23 cellular contexts compared by ENCODE assay signal in the genomic region with DNA sequence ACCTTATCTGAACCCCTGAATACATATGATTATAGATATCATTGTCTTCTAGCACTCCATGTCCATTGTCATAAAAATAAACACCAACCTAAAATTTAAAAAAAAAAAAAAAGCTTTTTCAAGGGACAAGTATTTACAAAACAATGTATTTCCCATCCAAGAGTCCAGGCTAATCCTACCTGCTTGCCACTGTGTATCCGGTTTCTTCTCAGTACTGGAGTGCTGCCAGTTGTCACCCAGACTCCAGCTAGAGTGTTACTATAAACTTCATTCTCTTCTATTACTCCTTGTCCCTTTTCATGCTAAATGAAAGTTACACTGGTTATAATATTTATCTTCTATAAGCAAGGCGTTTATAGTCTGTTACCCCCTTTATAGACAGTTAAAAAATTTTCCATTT.
"Had no signal": no experiment of that assay in that cellular context is flagged by ENCODE, and none has a peak within 500 bp of the region (broad histone marks: within the 10 kb centered on the region; RNA-seq: fewer than 3 reads in every experiment).

No MANE protein-coding gene starts in this region.

- H3K4me3 Mint-ChIP-seq: activated CD4-positive, alpha-beta memory T cell treated with anti-CD3 and anti-CD28 coated beads for 36 hours; activated CD4-positive, alpha-beta T cell treated with anti-CD3 and anti-CD28 coated beads, Interleukin-2, amount 10 ng/mL, durations not matched to agents 7 days and 5 days; activated naive CD4-positive, alpha-beta T cell treated with anti-CD3 and anti-CD28 coated beads, Interleukin-2, amount 10 ng/mL, durations not matched to agents 7 days and 5 days; activated naive CD8-positive, alpha-beta T cell treated with anti-CD3 and anti-CD28 coated beads for 36 hours had no signal

- H3K4me1 ChIP-seq: Peyer's patch, SJCRH30 had no signal

- DNase-seq: activated CD4-positive, alpha-beta memory T cell treated with anti-CD3 and anti-CD28 coated beads for 36 hours; activated CD4-positive, alpha-beta T cell treated with anti-CD3 and anti-CD28 coated beads, Interleukin-2, amount 10 ng/mL, durations not matched to agents 7 days and 5 days; activated CD4-positive, CD25-positive, alpha-beta regulatory T cell; activated CD8-positive, alpha-beta memory T cell treated with anti-CD3 and anti-CD28 coated beads for 24 hours; activated gamma-delta T cell treated with Interleukin-2 at 50 U/mL for 16 hours; activated naive CD4-positive, alpha-beta T cell treated with anti-CD3 and anti-CD28 coated beads, Interleukin-2, amount 10 ng/mL, durations not matched to agents 7 days and 5 days; activated naive CD8-positive, alpha-beta T cell treated with anti-CD3 and anti-CD28 coated beads for 36 hours; activated T-cell treated with anti-CD3 and anti-CD28 coated beads, Interleukin-2, amount 50 U/mL, for 48 hours; NCI-H146; NCI-H187 treated with DMSO at 0.1 percent for 48 hours; NCI-H2171; NCI-H345; NCI-H510A; NCI-H526 treated with DMSO at 0.1 percent for 48 hours; NCI-H82; Peyer's patch; Right ventricle myocardium superior; SJCRH30; T-helper 2 cell; T1000 had no signal

- H3K27ac ChIP-seq: Peyer's patch, RWPE1, SJCRH30, VCaP had no signal

- H3K27ac Mint-ChIP-seq: activated CD4-positive, alpha-beta T cell treated with anti-CD3 and anti-CD28 coated beads, Interleukin-2, amount 10 ng/mL, durations not matched to agents 7 days and 5 days had no signal

- H3K4me1 Mint-ChIP-seq: activated CD4-positive, alpha-beta T cell treated with anti-CD3 and anti-CD28 coated beads, Interleukin-2, amount 10 ng/mL, durations not matched to agents 7 days and 5 days; activated naive CD4-positive, alpha-beta T cell treated with anti-CD3 and anti-CD28 coated beads, Interleukin-2, amount 10 ng/mL, durations not matched to agents 7 days and 5 days; activated naive CD8-positive, alpha-beta T cell treated with anti-CD3 and anti-CD28 coated beads for 36 hours had no signal

- H3K27me3 ChIP-seq: Peyer's patch, SJCRH30 had no signal

- H3K9me3 Mint-ChIP-seq: activated CD4-positive, alpha-beta memory T cell treated with anti-CD3 and anti-CD28 coated beads for 36 hours; activated CD4-positive, alpha-beta T cell treated with anti-CD3 and anti-CD28 coated beads, Interleukin-2, amount 10 ng/mL, durations not matched to agents 7 days and 5 days; activated naive CD4-positive, alpha-beta T cell treated with anti-CD3 and anti-CD28 coated beads, Interleukin-2, amount 10 ng/mL, durations not matched to agents 7 days and 5 days; activated naive CD8-positive, alpha-beta T cell treated with anti-CD3 and anti-CD28 coated beads for 36 hours; activated T-helper 2 cell treated with anti-CD3 and anti-CD28 coated beads, Interferon-gamma antibody, Interleukin-2, Interleukin-4, amounts not matched to agents 10 μg/mL and 5 μg/mL and 100 μg/mL, durations not matched to agents 14 hours and 24 hours and 36 hours had no signal

- H3K27me3 Mint-ChIP-seq: activated CD4-positive, alpha-beta memory T cell treated with anti-CD3 and anti-CD28 coated beads for 36 hours; activated CD4-positive, alpha-beta T cell treated with anti-CD3 and anti-CD28 coated beads, Interleukin-2, amount 10 ng/mL, durations not matched to agents 7 days and 5 days; activated naive CD4-positive, alpha-beta T cell treated with anti-CD3 and anti-CD28 coated beads, Interleukin-2, amount 10 ng/mL, durations not matched to agents 7 days and 5 days; activated naive CD8-positive, alpha-beta T cell treated with anti-CD3 and anti-CD28 coated beads for 36 hours had no signal

- H3K9me3 ChIP-seq: Peyer's patch, SJCRH30 had no signal

- H3K4me3 ChIP-seq: Peyer's patch, SJCRH30 had no signal
